22 cellular contexts compared by ENCODE assay signal in genomic region chr11:114614127-114614720, GRCh38. TPM values are rescaled to one million over a fixed set of nuclear protein-coding genes. Genes with fewer than 3 reads are reported as not detected.
DNase-seq lines count a peak whose midpoint lies in the region; ATAC-seq, FAIRE-seq and TF ChIP-seq lines count a peak whose summit lies in the region.
"Had no signal": no experiment of that assay in that cellular context is flagged by ENCODE, and none has a peak within 500 bp of the region (broad histone marks: within the 10 kb centered on the region; RNA-seq: fewer than 3 reads in every experiment).

No MANE protein-coding gene starts in this region.

- H3K9ac ChIP-seq in GM12878 (ENCODE audit: control insufficient read depth, insufficient read depth, low read length) = no peak overlapping the region
- H3K9ac ChIP-seq: KMS-11 had no signal

- intact Hi-C loops in activated CD4-positive, alpha-beta T cell treated with anti-CD3 and anti-CD28 coated beads, Interleukin-2, amount 10 ng/mL, durations not matched to agents 24 days and 14 days (cut with micrococcal nuclease) = no loop called here
- intact Hi-C loops in activated CD4-positive, alpha-beta T cell treated with anti-CD3 and anti-CD28 coated beads for 36 hours (cut with DNase I, micrococcal nuclease) = no loop called here
- intact Hi-C loops in GM12878 (cut with micrococcal nuclease; ENCODE audit: unreplicated experiment) = no loop called here

- no peak overlapping the region for H3K4me3 Mint-ChIP-seq in activated CD4-positive, alpha-beta T cell treated with anti-CD3 and anti-CD28 coated beads, Interleukin-2, amount 10 ng/mL, durations not matched to agents 24 days and 14 days
- no peak overlapping the region for H3K4me3 Mint-ChIP-seq in activated CD4-positive, alpha-beta T cell treated with anti-CD3 and anti-CD28 coated beads for 36 hours
- H3K4me3 Mint-ChIP-seq: CD14-positive monocyte; CD8-positive, alpha-beta memory T cell; HFFc6 had no signal

- H3K4me1 Mint-ChIP-seq in activated CD4-positive, alpha-beta T cell treated with anti-CD3 and anti-CD28 coated beads, Interleukin-2, amount 10 ng/mL, durations not matched to agents 24 days and 14 days = no peaks in the 10 kb centered on the region
- H3K4me1 Mint-ChIP-seq in activated CD4-positive, alpha-beta T cell treated with anti-CD3 and anti-CD28 coated beads for 36 hours = no peaks in the 10 kb centered on the region
- H3K4me1 Mint-ChIP-seq: CD14-positive monocyte; CD8-positive, alpha-beta memory T cell had no signal

- H3K27me3 ChIP-seq in GM12878 (replicated peaks in 1 of 2; ENCODE audit: control insufficient read depth in 2 of 2, insufficient read depth in 2 of 2, low read length in 1 of 2) = no peaks in the 10 kb centered on the region

- RAD21 ChIA-PET in GM12878 (lab: Charles Lee; ENCODE audit: unreplicated experiment) = no interaction called here

- no peaks in the 10 kb centered on the region for H3K4me1 ChIP-seq in GM12878 (ENCODE audit: control insufficient read depth, insufficient read depth, low read length)
- H3K4me1 ChIP-seq: Caco-2 had no signal

- no peak overlapping the region for H2AFZ ChIP-seq in GM12878 (ENCODE audit: control insufficient read depth, low read depth, low read length)

- no peaks in the 10 kb centered on the region for H3K36me3 ChIP-seq in GM12878 (ENCODE audit: control insufficient read depth in 2 of 2, insufficient read depth in 2 of 2, low read length in 1 of 2)

- H3K4me2 ChIP-seq in GM12878 (ENCODE audit: control insufficient read depth, insufficient read depth) = no peak overlapping the region
- H3K4me2 ChIP-seq: KMS-11 had no signal

- no peaks in the 10 kb centered on the region for H3K79me2 ChIP-seq in GM12878 (ENCODE audit: control insufficient read depth, insufficient read depth, low read length)

- H3K27me3 Mint-ChIP-seq in activated CD4-positive, alpha-beta T cell treated with anti-CD3 and anti-CD28 coated beads, Interleukin-2, amount 10 ng/mL, durations not matched to agents 24 days and 14 days = no peaks in the 10 kb centered on the region
- H3K27me3 Mint-ChIP-seq in activated CD4-positive, alpha-beta T cell treated with anti-CD3 and anti-CD28 coated beads for 36 hours = no peaks in the 10 kb centered on the region
- H3K27me3 Mint-ChIP-seq: CD8-positive, alpha-beta memory T cell had no signal

- POLR2A ChIA-PET in activated CD4-positive, alpha-beta T cell treated with anti-CD3 and anti-CD28 coated beads for 36 hours (lab: Charles Lee) = no interaction called here
- POLR2A ChIA-PET in GM12878 (lab: Charles Lee) = no interaction called here

- CTCF ChIA-PET in activated CD4-positive, alpha-beta T cell treated with anti-CD3 and anti-CD28 coated beads for 36 hours (lab: Charles Lee) = no interaction called here
- CTCF ChIA-PET in GM12878 (lab: Yijun Ruan, JAX) = no interaction called here

- no peak overlapping the region for H3K4me3 ChIP-seq in GM12878

- no peak for TF ChIP-seq CTCF in GM12878 (IDR thresholded peaks at IDR 0.05 in 2 of 3, conservative IDR thresholded peaks at IDR 0.05 in 1 of 3; ENCODE audit: control insufficient read depth in 2 of 3, extremely low read depth in 1 of 3, insufficient read depth in 1 of 3, low read depth in 3 of 3, low read length in 3 of 3)

- H3K27ac ChIP-seq in GM12878 (ENCODE audit: control insufficient read depth, insufficient read depth) = no peak overlapping the region
- H3K27ac ChIP-seq: 22Rv1, KMS-11 had no signal

- H3K9me3 Mint-ChIP-seq in activated CD4-positive, alpha-beta T cell treated with anti-CD3 and anti-CD28 coated beads, Interleukin-2, amount 10 ng/mL, durations not matched to agents 24 days and 14 days = no peaks in the 10 kb centered on the region
- H3K9me3 Mint-ChIP-seq in activated CD4-positive, alpha-beta T cell treated with anti-CD3 and anti-CD28 coated beads for 36 hours (ENCODE audit: low read depth) = peaks cover 5% of the 10 kb centered on the region
- H3K9me3 Mint-ChIP-seq: CD8-positive, alpha-beta memory T cell; HFFc6 had no signal

- no peak for TF ChIP-seq EP300 in GM12878 (IDR thresholded peaks at IDR 0.05; ENCODE audit: borderline replicate concordance in 1 of 2, control insufficient read depth in 1 of 2, low read depth in 2 of 2, low read length in 2 of 2)

- peak; percentile 31 for DNase-seq in activated CD4-positive, alpha-beta T cell treated with anti-CD3 and anti-CD28 coated beads, Interleukin-2, amount 10 ng/mL, durations not matched to agents 24 days and 14 days
- DNase-seq in activated CD4-positive, alpha-beta T cell treated with anti-CD3 and anti-CD28 coated beads for 36 hours = no peak
- DNase-seq in GM12878 (ENCODE audit: low read depth, low spot score) = no peak
- DNase-seq in urothelium cell line (ENCODE audit: low spot score) = no peak
- DNase-seq in NCI-H2196 (lab: John Stamatoyannopoulos, UW; ENCODE audit: unreplicated experiment) = no peak
- DNase-seq in MV-4-11 (lab: John Stamatoyannopoulos, UW) = no peak
- DNase-seq in NCI-H1436 (lab: John Stamatoyannopoulos, UW) = no peak
- DNase-seq: Caco-2; CD8-positive, alpha-beta memory T cell; DMS53; HCEC 1CT; HFFc6 had no signal

- SMC1A ChIA-PET in GM12878 (lab: Charles Lee; ENCODE audit: uncharacterized antibody, unreplicated experiment) = no interaction called here

- no peak for TF ChIP-seq POLR2A in GM12878 (IDR thresholded peaks at IDR 0.05; ENCODE audit: low read depth, low read length)

- H3K9me3 ChIP-seq in GM12878 (replicated peaks; ENCODE audit: control insufficient read depth, insufficient read depth, low read length) = no peaks in the 10 kb centered on the region

- TF ChIP-seq RAD21 in GM12878 (IDR thresholded peaks at IDR 0.05; ENCODE audit: insufficient read depth, low read depth, low read length) = no peak

- in situ Hi-C loops in GM12878 (cut with MboI) = no loop called here

- peaks cover 7% of the 10 kb centered on the region for H4K20me1 ChIP-seq in GM12878 (ENCODE audit: control insufficient read depth, insufficient read depth)

- no TSS peak for BruUV-seq in GM12878 (replicated peaks; lab: Mats Ljungman, UMichigan)

- ATAC-seq in activated CD4-positive, alpha-beta T cell treated with anti-CD3 and anti-CD28 coated beads for 36 hours = no peak
- ATAC-seq in GM21723 (IDR thresholded peaks at IDR 0.05; ENCODE audit: unreplicated experiment) (peak; percentile 35), GM12878 (peak; percentile 4; the same call in 1 of the 3 replicates)
- ATAC-seq: HepG2 had no signal

- no peak overlapping the region for H3K27ac Mint-ChIP-seq in activated CD4-positive, alpha-beta T cell treated with anti-CD3 and anti-CD28 coated beads, Interleukin-2, amount 10 ng/mL, durations not matched to agents 24 days and 14 days
- no peak overlapping the region for H3K27ac Mint-ChIP-seq in activated CD4-positive, alpha-beta T cell treated with anti-CD3 and anti-CD28 coated beads for 36 hours
- H3K27ac Mint-ChIP-seq: CD14-positive monocyte; CD8-positive, alpha-beta memory T cell; HFFc6 had no signal

- FAIRE-seq in GM12878 (lab: Jason Lieb, UNC) (no peak), urothelium cell line (lab: Jason Lieb, UNC) (peak; percentile 82)
- FAIRE-seq: HepG2, HTR-8/SVneo had no signal

- H3K36me3 Mint-ChIP-seq in activated CD4-positive, alpha-beta T cell treated with anti-CD3 and anti-CD28 coated beads, Interleukin-2, amount 10 ng/mL, durations not matched to agents 24 days and 14 days (ENCODE audit: low read depth) = no peaks in the 10 kb centered on the region
- no peaks in the 10 kb centered on the region for H3K36me3 Mint-ChIP-seq in activated CD4-positive, alpha-beta T cell treated with anti-CD3 and anti-CD28 coated beads for 36 hours (ENCODE audit: low read depth)
- H3K36me3 Mint-ChIP-seq: CD14-positive monocyte; CD8-positive, alpha-beta memory T cell had no signal

- WGBS in GM12878 (ENCODE audit: insufficient coverage, insufficient replicate concordance, low lambda C conversion rate, missing lambda C conversion rate) = 1% methylated on average over 11 of the region's 11 CpGs

RNA-seq across cellular contexts. Expression of gene NXPE4, which starts 18.6 kb away (rescaled TPM):
- not detected in 2 replicates for total RNA-seq in activated CD4-positive, alpha-beta T cell treated with anti-CD3 and anti-CD28 coated beads, Interleukin-2, amount 10 ng/mL, durations not matched to agents 24 days and 14 days
- not detected for total RNA-seq in activated CD4-positive, alpha-beta T cell treated with anti-CD3 and anti-CD28 coated beads for 36 hours
- total RNA-seq in GM12878 (2013; cell fraction: nucleolus; rRNA removed) = not detected in 2 replicates
- total RNA-seq in GM12878 (2014; rRNA removed) (not detected in 2 replicates), GM12878 (2014; rRNA removed; fragmentation: Illumina TruSeq; extraction: Trizol) (not detected in 2 replicates), GM12878 (2021) (not detected in 2 replicates)
- polyA plus RNA-seq in GM12878 (2011; ENCODE audit: low read depth) = not detected
- polyA plus RNA-seq in GM12878 (2011; rRNA removed) (not detected in 2 replicates), GM12878 (2014; fragmentation: Illumina TruSeq; extraction: Trizol) (not detected in 2 replicates), GM12878 (2014; fragmentation: Nextera tagmentation; extraction: Ambion mirVana) (not detected), GM12878 (2014; rRNA removed) (not detected in 2 replicates), GM12878 (2016; fragmentation: Nextera tagmentation; extraction: Ambion mirVana) (not detected)
- not detected in 2 replicates for polyA plus RNA-seq in GM12878 (2011; cell fraction: cytosol; rRNA removed)
- not detected in 2 replicates for polyA plus RNA-seq in GM12878 (2011; cell fraction: nucleus; rRNA removed)
- polyA plus RNA-seq in GM12878 (2012) = not detected in 2 replicates
- not detected in 2 replicates for polyA minus RNA-seq in GM12878 (2011; rRNA and poly(A)+ RNA removed)
- polyA minus RNA-seq in GM12878 (2011; cell fraction: cytosol; rRNA and poly(A)+ RNA removed) = not detected in 2 replicates
- polyA minus RNA-seq in GM12878 (2011; cell fraction: nucleus; rRNA and poly(A)+ RNA removed) = not detected in 2 replicates
- total RNA-seq: A673; Caco-2; CD8-positive, alpha-beta memory T cell; Daoy; H4; HepG2; HFFc6 had no signal
- polyA plus RNA-seq: BJ; CD14-positive monocyte; CD8-positive, alpha-beta memory T cell; HepG2 had no signal

RNA-seq across cellular contexts. Expression of gene NXPE1, which starts 54.5 kb away (rescaled TPM):
- total RNA-seq in activated CD4-positive, alpha-beta T cell treated with anti-CD3 and anti-CD28 coated beads, Interleukin-2, amount 10 ng/mL, durations not matched to agents 24 days and 14 days = not detected in 2 replicates
- total RNA-seq in activated CD4-positive, alpha-beta T cell treated with anti-CD3 and anti-CD28 coated beads for 36 hours = not detected
- not detected in 2 replicates for total RNA-seq in GM12878 (2013; cell fraction: nucleolus; rRNA removed)
- not detected in 2 replicates for total RNA-seq in GM12878 (2014; rRNA removed)
- total RNA-seq in GM12878 (2014; rRNA removed; fragmentation: Illumina TruSeq; extraction: Trizol) = not detected in 2 replicates
- total RNA-seq in GM12878 (2021) = 0.16 TPM in 1 of 2 replicates, not detected in the other
- polyA plus RNA-seq in GM12878 (2011; ENCODE audit: low read depth) = not detected
- polyA plus RNA-seq in GM12878 (2011; rRNA removed) = not detected in 2 replicates
- polyA plus RNA-seq in GM12878 (2011; cell fraction: cytosol; rRNA removed) = not detected in 2 replicates
- not detected in 2 replicates for polyA plus RNA-seq in GM12878 (2011; cell fraction: nucleus; rRNA removed)
- polyA plus RNA-seq in GM12878 (2012) = not detected in 2 replicates
- polyA plus RNA-seq in GM12878 (2014; fragmentation: Illumina TruSeq; extraction: Trizol) = not detected in 2 replicates
- not detected for polyA plus RNA-seq in GM12878 (2014; fragmentation: Nextera tagmentation; extraction: Ambion mirVana)
- polyA plus RNA-seq in GM12878 (2014; rRNA removed) = not detected in 2 replicates
- polyA plus RNA-seq in GM12878 (2016; fragmentation: Nextera tagmentation; extraction: Ambion mirVana) = not detected
- not detected in 2 replicates for polyA minus RNA-seq in GM12878 (2011; rRNA and poly(A)+ RNA removed)
- not detected in 2 replicates for polyA minus RNA-seq in GM12878 (2011; cell fraction: cytosol; rRNA and poly(A)+ RNA removed)
- not detected in 2 replicates for polyA minus RNA-seq in GM12878 (2011; cell fraction: nucleus; rRNA and poly(A)+ RNA removed)
- total RNA-seq: A673; Caco-2; CD8-positive, alpha-beta memory T cell; Daoy; H4; HepG2; HFFc6 had no signal
- polyA plus RNA-seq: BJ; CD14-positive monocyte; CD8-positive, alpha-beta memory T cell; HepG2 had no signal
